ENCODE assay signal across 1 cellular context in genomic region chr12:96441811-96442210, GRCh38.
TF ChIP-seq lines count a peak whose summit lies in the region.

No MANE protein-coding gene starts in this region.

TF ChIP-seq in endothelial cell of umbilical vein, 7 proteins besides CTCF, POLR2A, EP300 and RAD21:
- TF ChIP-seq JUN (IDR thresholded peaks at IDR 0.05; ENCODE audit: borderline replicate concordance, insufficient read depth, insufficient read length, low read depth): no peak
- TF ChIP-seq MYC (IDR thresholded peaks at IDR 0.05; ENCODE audit: low read depth, low read length): no peak
- no peak for TF ChIP-seq FOS (IDR thresholded peaks at IDR 0.05; ENCODE audit: borderline replicate concordance, insufficient read depth, low read length)
- no peak for TF ChIP-seq POLR2AphosphoS5 (IDR thresholded peaks at IDR 0.05; ENCODE audit: insufficient read depth, low read depth, low read length)
- TF ChIP-seq GATA2 (IDR thresholded peaks at IDR 0.05; ENCODE audit: insufficient read depth, insufficient read length, low read depth, low read length): no peak
- no peak for TF ChIP-seq EZH2 (IDR thresholded peaks at IDR 0.05; ENCODE audit: borderline replicate concordance, low read depth, low read length, severe bottlenecking)
- TF ChIP-seq MAX (IDR thresholded peaks at IDR 0.05; ENCODE audit: insufficient read depth, insufficient read length): no peak
